ENCODE assay signal across 10 cellular contexts in the genomic region with DNA sequence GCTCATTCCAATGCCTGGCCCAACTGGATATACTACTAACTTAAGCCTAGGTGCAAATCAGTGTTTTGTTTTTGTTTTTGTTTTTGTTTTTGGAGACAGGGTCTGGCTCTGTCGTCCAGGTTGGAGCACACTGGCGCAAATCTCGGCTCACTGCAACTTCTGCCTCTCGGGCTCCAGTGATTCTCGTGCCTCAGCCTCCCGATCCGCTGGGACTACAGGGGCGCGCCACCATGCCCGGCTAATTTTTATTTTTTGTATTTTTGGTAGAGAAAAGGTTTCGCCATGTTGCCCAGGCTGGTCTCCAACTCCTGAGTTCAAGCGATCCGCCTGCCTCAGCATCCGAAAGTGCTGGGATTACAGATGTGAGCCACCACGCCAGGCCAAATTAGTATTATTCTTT. TPM values are rescaled to one million over a fixed set of nuclear protein-coding genes. Genes with fewer than 3 reads are reported as not detected.
DNase-seq lines count a peak whose midpoint lies in the region; ATAC-seq and TF ChIP-seq lines count a peak whose summit lies in the region.
"Had no signal": no experiment of that assay in that cellular context is flagged by ENCODE, and none has a peak within 500 bp of the region (broad histone marks: within the 10 kb centered on the region; RNA-seq: fewer than 3 reads in every experiment).

No MANE protein-coding gene starts in this region.

- TF ChIP-seq POLR2A in prostate gland (IDR thresholded peaks at IDR 0.05): no peak

- no peak overlapping the region for H3K27ac ChIP-seq in prostate gland

- WGBS in prostate gland: 94% methylated on average over 15 of the region's 15 CpGs

- peak overlapping the region; percentile 32 for H3K27ac Mint-ChIP-seq in stimulated activated naive CD8-positive, alpha-beta T cell treated with anti-CD3 and anti-CD28 coated beads, Interleukin-15, Interleukin-2, amounts not matched to agents 100 ng/mL and 50 ng/mL, for 24 hours
- peak overlapping the region; percentile 80 for H3K27ac Mint-ChIP-seq in mesothelial cell of epicardium

- in situ Hi-C loops in astrocyte of the cerebellum (cut with HindIII; ENCODE audit: low sequenced_read_pairs): no loop called here

- peaks cover 4% of the 10 kb centered on the region for H3K36me3 Mint-ChIP-seq in stimulated activated naive CD8-positive, alpha-beta T cell treated with anti-CD3 and anti-CD28 coated beads, Interleukin-15, Interleukin-2, amounts not matched to agents 100 ng/mL and 50 ng/mL, for 24 hours (ENCODE audit: low read depth)
- no peaks in the 10 kb centered on the region for H3K36me3 Mint-ChIP-seq in mesothelial cell of epicardium

- intact Hi-C loops in prostate gland (cut with DNase I): loop anchor here (10.0 kb wide), 2 partner anchors 79 to 239 kb away; partner anchors contain the start of genes ANXA7 and MRPS16

- no peaks in the 10 kb centered on the region for H3K27me3 Mint-ChIP-seq in stimulated activated naive CD8-positive, alpha-beta T cell treated with anti-CD3 and anti-CD28 coated beads, Interleukin-15, Interleukin-2, amounts not matched to agents 100 ng/mL and 50 ng/mL, for 24 hours
- H3K27me3 Mint-ChIP-seq in mesothelial cell of epicardium (ENCODE audit: low read depth): no peaks in the 10 kb centered on the region

- TF ChIP-seq CTCF in astrocyte of the cerebellum (IDR thresholded peaks at IDR 0.05; ENCODE audit: low read depth, low read length, missing control alignments): no peak
- TF ChIP-seq CTCF in mesothelial cell of epicardium (IDR thresholded peaks at IDR 0.05; ENCODE audit: unreplicated experiment): no peak
- no peak for TF ChIP-seq CTCF in prostate gland (IDR thresholded peaks at IDR 0.05)

- no peak for DNase-seq in stimulated activated naive CD8-positive, alpha-beta T cell treated with anti-CD3 and anti-CD28 coated beads, Interleukin-15, Interleukin-2, amounts not matched to agents 100 U/mL and 50 U/mL, for 24 hours
- no peak for DNase-seq in astrocyte of the cerebellum (ENCODE audit: low read depth)
- no peak for DNase-seq in mesothelial cell of epicardium (ENCODE audit: low spot score in 2 of 2, unreplicated experiment in 2 of 2)
- no peak for DNase-seq in prostate gland (ENCODE audit: low spot score)
- DNase-seq in activated gamma-delta T cell treated with Interleukin-2 at 50 U/mL for 16 hours: no peak
- DNase-seq: NCI-H1105 treated with DMSO at 0.1 percent for 48 hours had no signal

- H3K27me3 ChIP-seq in prostate gland (replicated peaks; ENCODE audit: insufficient read depth): no peaks in the 10 kb centered on the region

- H3K4me1 Mint-ChIP-seq in stimulated activated naive CD8-positive, alpha-beta T cell treated with anti-CD3 and anti-CD28 coated beads, Interleukin-15, Interleukin-2, amounts not matched to agents 100 ng/mL and 50 ng/mL, for 24 hours (ENCODE audit: low read depth): peaks cover 48% of the 10 kb centered on the region
- H3K4me1 Mint-ChIP-seq in mesothelial cell of epicardium: peaks cover 37% of the 10 kb centered on the region

- H3K4me3 ChIP-seq in astrocyte of the cerebellum (ENCODE audit: low read depth, low read length) (peak overlapping the region; percentile 74), prostate gland (peak overlapping the region in 1 of 2 donors; percentile 63)

- H3K36me3 ChIP-seq in prostate gland: peaks cover 0 to 8% of the 10 kb centered on the region in 2 donors

- no peaks in the 10 kb centered on the region for H3K9me3 ChIP-seq in prostate gland

- H3K4me1 ChIP-seq in prostate gland (replicated peaks): no peaks in the 10 kb centered on the region

- H3K4me3 Mint-ChIP-seq in stimulated activated naive CD8-positive, alpha-beta T cell treated with anti-CD3 and anti-CD28 coated beads, Interleukin-15, Interleukin-2, amounts not matched to agents 100 ng/mL and 50 ng/mL, for 24 hours: peak overlapping the region; percentile 63
- H3K4me3 Mint-ChIP-seq in mesothelial cell of epicardium: peak overlapping the region; percentile 52

- H3K9me3 Mint-ChIP-seq in stimulated activated naive CD8-positive, alpha-beta T cell treated with anti-CD3 and anti-CD28 coated beads, Interleukin-15, Interleukin-2, amounts not matched to agents 100 ng/mL and 50 ng/mL, for 24 hours: no peaks in the 10 kb centered on the region
- no peaks in the 10 kb centered on the region for H3K9me3 Mint-ChIP-seq in mesothelial cell of epicardium

- ATAC-seq in stimulated activated naive CD8-positive, alpha-beta T cell treated with anti-CD3 and anti-CD28 coated beads, Interleukin-15, Interleukin-2, amounts not matched to agents 100 U/mL and 50 U/mL, for 24 hours: no peak
- ATAC-seq in GM21423 (IDR thresholded peaks at IDR 0.05; ENCODE audit: unreplicated experiment): no peak
- ATAC-seq in GM19467 (IDR thresholded peaks at IDR 0.05; ENCODE audit: unreplicated experiment): no peak
- ATAC-seq: activated CD4-positive, CD25-positive, alpha-beta regulatory T cell treated with anti-CD3 and anti-CD28 coated beads, Interleukin-2, amount 50 U/mL, for 24 hours had no signal

RNA-seq across cellular contexts. Expression of gene PPP3CB, which starts 1.6 kb away (rescaled TPM):
- total RNA-seq in mesothelial cell of epicardium (49.9 to 50.7 TPM (median 49.9 TPM) in 3 replicates), prostate gland (10 to 100 TPM; 38.6 to 44.3 TPM)
